In the genomic region with DNA sequence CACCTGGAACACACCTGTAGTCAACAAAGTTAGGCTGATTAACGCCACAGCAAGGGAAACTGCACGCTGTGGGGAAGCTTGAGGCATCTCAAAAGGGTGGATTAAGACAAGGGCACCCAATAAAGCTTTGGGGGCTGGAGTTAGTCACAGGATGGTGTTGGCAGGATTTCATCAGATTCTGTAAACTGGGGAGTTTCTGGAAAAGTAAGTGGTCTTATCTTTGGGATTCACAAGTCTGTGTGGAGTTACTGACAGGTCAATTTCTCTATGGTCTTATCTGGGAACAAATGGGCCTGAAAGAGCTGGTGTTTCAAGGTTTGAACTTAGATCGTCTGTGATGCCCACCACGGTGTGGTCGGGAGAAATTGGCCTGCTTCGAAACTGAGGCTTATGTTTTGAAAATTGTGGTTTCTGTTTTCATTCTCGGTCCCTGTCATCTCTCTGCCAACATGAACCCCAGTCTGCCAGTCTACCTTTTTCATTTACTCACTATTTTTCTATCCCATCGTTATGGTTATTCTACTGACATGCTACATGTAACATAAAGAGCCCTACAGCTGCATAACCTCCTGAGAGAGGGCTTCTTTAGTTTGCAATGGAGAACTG, we compare ENCODE assay signal across 17 cellular contexts. TPM values are rescaled to one million over a fixed set of nuclear protein-coding genes. Genes with fewer than 3 reads are reported as not detected.
DNase-seq lines count a peak whose midpoint lies in the region; ATAC-seq and TF ChIP-seq lines count a peak whose summit lies in the region.
"Had no signal": no experiment of that assay in that cellular context is flagged by ENCODE, and none has a peak within 500 bp of the region (broad histone marks: within the 10 kb centered on the region; RNA-seq: fewer than 3 reads in every experiment).

No MANE protein-coding gene starts in this region.

- H3K4me2 ChIP-seq in DND-41 (ENCODE audit: insufficient read depth, low read length) (no peak overlapping the region), hepatocyte (no peak overlapping the region)

- H3K9me2 ChIP-seq in hepatocyte (replicated peaks; ENCODE audit: insufficient read depth) = no peaks in the 10 kb centered on the region

- 75% methylated on average over 8 of the region's 8 CpGs for WGBS in hepatocyte (ENCODE audit: low lambda C conversion rate, missing lambda C conversion rate)

- H4K20me1 ChIP-seq in DND-41 (ENCODE audit: insufficient read depth, low read length) (no peaks in the 10 kb centered on the region), hepatocyte (ENCODE audit: insufficient read depth, poor library complexity, severe bottlenecking) (no peaks in the 10 kb centered on the region)

- H3K9me3 ChIP-seq in DND-41 (ENCODE audit: insufficient read depth, low read length, severe bottlenecking) = no peaks in the 10 kb centered on the region
- no peaks in the 10 kb centered on the region for H3K9me3 ChIP-seq in hepatocyte (ENCODE audit: low read depth)
- H3K9me3 ChIP-seq: adrenal gland, stomach had no signal

- H3K36me3 ChIP-seq in DND-41 (ENCODE audit: insufficient read depth, low read length) (no peaks in the 10 kb centered on the region), hepatocyte (replicated peaks; ENCODE audit: insufficient read depth, low read depth) (no peaks in the 10 kb centered on the region)
- H3K36me3 ChIP-seq: adrenal gland, heart left ventricle, stomach had no signal

- no peak overlapping the region for H3K9ac ChIP-seq in DND-41 (ENCODE audit: low read depth, low read length)

- H2AFZ ChIP-seq in DND-41 (ENCODE audit: low read depth, low read length) = no peak overlapping the region
- H2AFZ ChIP-seq in hepatocyte = no peak overlapping the region

- no peaks in the 10 kb centered on the region for H3K4me1 ChIP-seq in DND-41 (ENCODE audit: insufficient read depth, low read length)
- H3K4me1 ChIP-seq in hepatocyte (ENCODE audit: insufficient read depth) = peaks cover 14% of the 10 kb centered on the region
- H3K4me1 ChIP-seq: adrenal gland had no signal

- TF ChIP-seq CTCF in DND-41 (IDR thresholded peaks at IDR 0.05; ENCODE audit: borderline replicate concordance, extremely low read depth, low read length, poor library complexity, severe bottlenecking) = no peak
- no peak for TF ChIP-seq CTCF in hepatocyte (IDR thresholded peaks at IDR 0.05; ENCODE audit: poor library complexity)

- DNase-seq in DND-41 = no peak
- DNase-seq in OCI-M1 (lab: John Stamatoyannopoulos, UW) = peak; percentile 30
- DNase-seq in hepatocyte (ENCODE audit: low spot score) = no peak
- DNase-seq in NCI-H1417 treated with DMSO at 0.1 percent for 48 hours (lab: John Stamatoyannopoulos, UW) = no peak
- DNase-seq: activated CD4-positive, alpha-beta T cell treated with anti-CD3 and anti-CD28 coated beads, Interleukin-2, amount 10 ng/mL, durations not matched to agents 7 days and 5 days; adrenal gland; CD4-positive, alpha-beta memory T cell; endodermal cell; heart left ventricle; NCI-H1105 treated with DMSO at 0.1 percent for 48 hours; stomach had no signal

- H3K4me3 ChIP-seq in DND-41 (ENCODE audit: low read depth in 1 of 2, low read length in 2 of 2) (no peak overlapping the region), hepatocyte (no peak overlapping the region)
- H3K4me3 ChIP-seq: adrenal gland, heart left ventricle, lung, SK-N-MC, stomach had no signal

- H3K27ac ChIP-seq in DND-41 (ENCODE audit: low read length) (no peak overlapping the region), hepatocyte (peak overlapping the region; percentile 74)
- H3K27ac ChIP-seq: adrenal gland, SK-N-MC had no signal

- H3K27me3 ChIP-seq in DND-41 (ENCODE audit: insufficient read depth, low read length, poor library complexity) = no peaks in the 10 kb centered on the region
- H3K27me3 ChIP-seq in hepatocyte = no peaks in the 10 kb centered on the region
- H3K27me3 ChIP-seq: adrenal gland, heart left ventricle, stomach had no signal

- H3K79me2 ChIP-seq in DND-41 (ENCODE audit: insufficient read depth, low read length) (no peaks in the 10 kb centered on the region), hepatocyte (no peaks in the 10 kb centered on the region)

- peak; percentile 57 for ATAC-seq in DND-41 (ENCODE audit: insufficient read depth, low read depth)
- ATAC-seq in GM18870 (IDR thresholded peaks at IDR 0.05; ENCODE audit: unreplicated experiment) = peak; percentile 67
- no peak for ATAC-seq in GM18519 (IDR thresholded peaks at IDR 0.05; ENCODE audit: low FRiP score, unreplicated experiment)
- no peak for ATAC-seq in GM19023 (IDR thresholded peaks at IDR 0.05; ENCODE audit: unreplicated experiment)
- ATAC-seq in HG03159 (IDR thresholded peaks at IDR 0.05; ENCODE audit: unreplicated experiment) = no peak
- ATAC-seq: heart left ventricle had no signal

RNA-seq across cellular contexts. Expression of a gene that starts 23.8 kb away (rescaled TPM):
- total RNA-seq in hepatocyte = 2.4 and 5.4 TPM in 2 replicates
- 3.9 and 4.8 TPM in 2 replicates for polyA plus RNA-seq in hepatocyte

Comparison
In these comparisons a context has a peak if more than half of its experiments do, and no peak if none do; other contexts are left out.
1. ATAC-seq: peak in DND-41 (single experiment) and GM18870 (single experiment); none in GM18519 (single experiment), GM19023 (single experiment) and HG03159 (single experiment).